Comparison of ENCODE assay signal across 8 cellular contexts in the genomic region with DNA sequence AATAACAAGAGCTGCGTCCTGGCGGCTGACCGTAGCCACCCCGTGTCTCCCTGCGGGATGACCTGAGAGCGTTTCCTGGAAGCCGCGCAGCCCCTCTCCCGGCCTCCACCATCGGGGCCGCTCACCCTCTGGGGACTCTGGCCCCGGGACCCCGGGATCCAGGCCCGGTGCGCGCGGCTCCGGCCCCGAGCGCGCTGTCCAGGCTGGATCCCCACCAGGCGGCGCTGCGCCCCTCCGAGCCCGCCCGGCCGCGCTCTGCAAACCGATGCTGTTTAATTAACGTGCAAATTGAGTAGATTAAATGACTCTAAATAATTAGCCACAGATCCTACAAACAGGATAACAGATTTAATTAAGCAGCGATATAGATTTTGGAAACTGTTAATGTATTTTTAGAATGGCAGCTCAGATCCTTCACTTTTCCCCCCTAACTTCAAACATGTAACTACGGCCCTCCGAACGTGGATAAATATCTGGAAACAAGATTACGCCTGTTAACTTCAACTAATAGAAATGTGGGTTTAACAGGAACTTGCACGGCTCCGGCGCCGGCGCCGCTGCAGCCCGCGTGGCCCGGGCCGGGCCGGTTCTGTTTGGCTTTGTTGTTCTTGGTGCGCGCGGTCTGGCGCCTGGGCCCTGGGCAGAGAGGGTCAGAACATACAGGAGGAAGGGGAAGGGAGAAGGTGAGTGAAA.
DNase-seq lines count a peak whose midpoint lies in the region; ATAC-seq and TF ChIP-seq lines count a peak whose summit lies in the region.

No MANE protein-coding gene starts in this region.

- peaks cover 91% of the 10 kb centered on the region for H3K27me3 Mint-ChIP-seq in nephron progenitor cell (ENCODE audit: low read depth, poor library complexity)

- in situ Hi-C loops in GM13977 (cut with MboI; ENCODE audit: low pct_unique_long_range_greater_than_20kb, low sequenced_read_pairs, unreplicated experiment), result loop anchor here (25.0 kb wide), 1 partner anchor 187 kb away; no protein-coding TSS in a partner anchor

- ATAC-seq in HG03139 (IDR thresholded peaks at IDR 0.05; ENCODE audit: unreplicated experiment), result no peak

- H3K4me3 ChIP-seq in WI38 (ENCODE audit: low read depth, low read length) (no peak overlapping the region), coronary artery (no peak overlapping the region)

- H3K27ac Mint-ChIP-seq in nephron progenitor cell, result no peak overlapping the region

- H3K4me3 Mint-ChIP-seq in nephron progenitor cell, result peak overlapping the region; percentile 49

- H3K36me3 Mint-ChIP-seq in nephron progenitor cell (ENCODE audit: low read depth), result no peaks in the 10 kb centered on the region

- TF ChIP-seq CTCF in GM13977 (IDR thresholded peaks at IDR 0.05; ENCODE audit: extremely low read depth, insufficient read depth, missing control alignments), result peak; percentile 79
- TF ChIP-seq CTCF in WI38 (IDR thresholded peaks at IDR 0.05; ENCODE audit: low read depth, low read length), result peak; percentile 89
- peak; percentile 79 for TF ChIP-seq CTCF in coronary artery (IDR thresholded peaks at IDR 0.05)
- TF ChIP-seq CTCF in nephron progenitor cell (IDR thresholded peaks at IDR 0.05), result peak; percentile 94

- DNase-seq in GM13977 (ENCODE audit: low spot score) (peak; percentile 87), coronary artery (ENCODE audit: low spot score) (no peak), nephron progenitor cell (peak; percentile 79), midbrain (lab: John Stamatoyannopoulos, UW) (no peak), SIG-M5 treated with dmso at 0.1 percent for 504 hours (lab: John Stamatoyannopoulos, UW; ENCODE audit: unreplicated experiment) (no peak)
- no peak for DNase-seq in NK-92 treated with Interleukin-12 subunit alpha and Interleukin-12 subunit beta, amount 100 ng/mL, for 24 hours (lab: John Stamatoyannopoulos, UW)

- H3K4me1 Mint-ChIP-seq in nephron progenitor cell, result peaks cover 68% of the 10 kb centered on the region

- no peaks in the 10 kb centered on the region for H3K9me3 Mint-ChIP-seq in nephron progenitor cell

- no peak overlapping the region for H3K27ac ChIP-seq in coronary artery

Comparison
In these comparisons a context has a peak if more than half of its experiments do, and no peak if none do; other contexts are left out.
1. DNase-seq: peak in GM13977 (single experiment) and nephron progenitor cell (single experiment); none in coronary artery (single experiment), midbrain (single experiment), SIG-M5 treated with dmso at 0.1 percent for 504 hours (single experiment) and NK-92 treated with Interleukin-12 subunit alpha and Interleukin-12 subunit beta, amount 100 ng/mL, for 24 hours (single experiment).
2. Peak in every context shown above with its lines, with median percentiles within 50 percentile points of each other: CTCF ChIP-seq.